In the genomic region with DNA sequence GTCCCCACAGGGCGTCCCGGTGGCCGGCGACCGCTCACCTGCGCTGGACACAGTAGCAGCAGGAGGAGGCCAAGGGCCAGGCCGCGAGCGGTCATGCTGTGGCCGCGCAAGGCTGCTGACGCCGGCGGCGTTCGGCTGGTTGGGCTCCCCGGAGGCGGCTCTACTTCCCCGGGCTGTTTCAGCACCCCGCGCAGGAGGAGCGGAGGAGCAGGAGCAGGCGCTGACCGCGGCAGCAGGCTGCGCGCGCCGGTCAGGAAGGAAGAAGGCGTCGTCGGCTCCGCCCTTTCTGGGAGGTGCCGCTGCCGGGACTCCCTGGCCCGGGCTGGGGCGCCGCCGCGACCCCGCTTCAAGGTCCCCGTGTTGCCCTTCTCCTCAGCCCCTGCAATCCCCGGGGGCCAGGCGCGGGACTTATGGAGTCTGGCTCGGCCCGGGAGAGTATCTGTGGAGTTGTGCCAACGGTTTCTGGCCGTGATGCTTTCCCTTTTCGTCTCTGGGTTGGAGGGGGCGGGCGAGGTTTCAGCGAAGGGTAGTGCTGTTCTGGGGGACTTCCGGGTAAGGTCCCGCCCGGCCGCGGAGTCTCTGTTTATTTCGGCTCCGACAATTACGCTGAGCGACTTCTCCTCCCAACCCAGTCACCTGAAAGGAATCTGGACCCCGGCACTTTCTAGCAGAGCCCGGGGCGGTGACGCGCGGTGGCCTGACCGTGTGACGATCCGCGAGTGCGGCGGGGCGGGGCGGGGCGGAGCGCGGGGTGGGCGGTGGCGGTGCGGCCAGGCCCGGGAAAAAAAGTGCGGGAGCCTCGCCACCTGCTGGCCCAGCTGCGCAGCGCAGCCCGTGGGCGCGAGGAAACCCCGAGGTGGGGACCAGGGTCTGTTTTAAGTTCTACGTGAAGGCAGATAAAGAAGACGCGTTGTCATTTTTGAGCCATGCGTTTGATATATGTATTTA, we compare ENCODE assay signal across 1 cellular context.
A peak's percentile ranks its signal among the peaks of the same experiment; 100 is the strongest.
TF ChIP-seq lines count a peak whose summit lies in the region.

A gene (minus strand): TSS at position 258 of the 948 bp plus-strand sequence. CDS start 163 bp downstream, at position 95.

TF ChIP-seq in HepG2, 621 proteins besides CTCF, POLR2A, EP300 and RAD21 (continued from another document and continues in another):
- TF ChIP-seq, protein P1, sequence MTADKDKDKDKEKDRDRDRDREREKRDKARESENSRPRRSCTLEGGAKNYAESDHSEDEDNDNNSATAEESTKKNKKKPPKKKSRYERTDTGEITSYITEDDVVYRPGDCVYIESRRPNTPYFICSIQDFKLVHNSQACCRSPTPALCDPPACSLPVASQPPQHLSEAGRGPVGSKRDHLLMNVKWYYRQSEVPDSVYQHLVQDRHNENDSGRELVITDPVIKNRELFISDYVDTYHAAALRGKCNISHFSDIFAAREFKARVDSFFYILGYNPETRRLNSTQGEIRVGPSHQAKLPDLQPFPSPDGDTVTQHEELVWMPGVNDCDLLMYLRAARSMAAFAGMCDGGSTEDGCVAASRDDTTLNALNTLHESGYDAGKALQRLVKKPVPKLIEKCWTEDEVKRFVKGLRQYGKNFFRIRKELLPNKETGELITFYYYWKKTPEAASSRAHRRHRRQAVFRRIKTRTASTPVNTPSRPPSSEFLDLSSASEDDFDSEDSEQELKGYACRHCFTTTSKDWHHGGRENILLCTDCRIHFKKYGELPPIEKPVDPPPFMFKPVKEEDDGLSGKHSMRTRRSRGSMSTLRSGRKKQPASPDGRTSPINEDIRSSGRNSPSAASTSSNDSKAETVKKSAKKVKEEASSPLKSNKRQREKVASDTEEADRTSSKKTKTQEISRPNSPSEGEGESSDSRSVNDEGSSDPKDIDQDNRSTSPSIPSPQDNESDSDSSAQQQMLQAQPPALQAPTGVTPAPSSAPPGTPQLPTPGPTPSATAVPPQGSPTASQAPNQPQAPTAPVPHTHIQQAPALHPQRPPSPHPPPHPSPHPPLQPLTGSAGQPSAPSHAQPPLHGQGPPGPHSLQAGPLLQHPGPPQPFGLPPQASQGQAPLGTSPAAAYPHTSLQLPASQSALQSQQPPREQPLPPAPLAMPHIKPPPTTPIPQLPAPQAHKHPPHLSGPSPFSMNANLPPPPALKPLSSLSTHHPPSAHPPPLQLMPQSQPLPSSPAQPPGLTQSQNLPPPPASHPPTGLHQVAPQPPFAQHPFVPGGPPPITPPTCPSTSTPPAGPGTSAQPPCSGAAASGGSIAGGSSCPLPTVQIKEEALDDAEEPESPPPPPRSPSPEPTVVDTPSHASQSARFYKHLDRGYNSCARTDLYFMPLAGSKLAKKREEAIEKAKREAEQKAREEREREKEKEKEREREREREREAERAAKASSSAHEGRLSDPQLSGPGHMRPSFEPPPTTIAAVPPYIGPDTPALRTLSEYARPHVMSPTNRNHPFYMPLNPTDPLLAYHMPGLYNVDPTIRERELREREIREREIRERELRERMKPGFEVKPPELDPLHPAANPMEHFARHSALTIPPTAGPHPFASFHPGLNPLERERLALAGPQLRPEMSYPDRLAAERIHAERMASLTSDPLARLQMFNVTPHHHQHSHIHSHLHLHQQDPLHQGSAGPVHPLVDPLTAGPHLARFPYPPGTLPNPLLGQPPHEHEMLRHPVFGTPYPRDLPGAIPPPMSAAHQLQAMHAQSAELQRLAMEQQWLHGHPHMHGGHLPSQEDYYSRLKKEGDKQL (CRISPR knock-in tag; IDR thresholded peaks at IDR 0.05; ENCODE audit: low read depth): no peak
- TF ChIP-seq DPF2 (CRISPR knock-in tag; IDR thresholded peaks at IDR 0.05; ENCODE audit: borderline replicate concordance, low read depth) (no peak), GTF3A (CRISPR knock-in tag; conservative IDR thresholded peaks at IDR 0.05) (no peak), SAP130 (CRISPR knock-in tag; IDR thresholded peaks at IDR 0.05; ENCODE audit: low read depth) (peak; percentile 84), RBM39 (IDR thresholded peaks at IDR 0.05; ENCODE audit: low read depth, low read length, poor library complexity, severe bottlenecking) (peak; percentile 93), PAF1 (CRISPR knock-in tag; IDR thresholded peaks at IDR 0.05) (no peak), SUZ12 (IDR thresholded peaks at IDR 0.05; ENCODE audit: low read depth, low read length) (no peak), ZSCAN29 (CRISPR knock-in tag; conservative IDR thresholded peaks at IDR 0.05) (0 out of 2 replicates have a peak, but pooled peaks have one; percentile 20), ZMYM3 (CRISPR knock-in tag; IDR thresholded peaks at IDR 0.05) (no peak), KDM6A (CRISPR knock-in tag; IDR thresholded peaks at IDR 0.05; ENCODE audit: low read depth) (no peak; the same call in 1 of the 2 replicates), MAFG (CRISPR knock-in tag; IDR thresholded peaks at IDR 0.05) (no peak), MATR3 (CRISPR knock-in tag; IDR thresholded peaks at IDR 0.05) (no peak), NCOR1 (IDR thresholded peaks at IDR 0.05; ENCODE audit: borderline replicate concordance, low read length) (peak; percentile 71; the same call in 1 of the 2 replicates), CREM (IDR thresholded peaks at IDR 0.05) (peak; percentile 60; the same call in 1 of the 2 replicates), CREM (CRISPR knock-in tag; IDR thresholded peaks at IDR 0.05) (no peak), ZNF350 (CRISPR knock-in tag; IDR thresholded peaks at IDR 0.05; ENCODE audit: borderline replicate concordance, low read depth) (peak; percentile 89), MIER2 (CRISPR knock-in tag; IDR thresholded peaks at IDR 0.05) (0 out of 2 replicates have a peak, but pooled peaks have one; percentile 20), ZNF780A (CRISPR knock-in tag; IDR thresholded peaks at IDR 0.05) (no peak), KMT2A (CRISPR knock-in tag; IDR thresholded peaks at IDR 0.05) (peak; percentile 40), ZNF225 (CRISPR knock-in tag; IDR thresholded peaks at IDR 0.05) (no peak), ZBTB8A (CRISPR knock-in tag; IDR thresholded peaks at IDR 0.05; ENCODE audit: borderline replicate concordance, low read depth) (no peak), ZNF317 (CRISPR knock-in tag; IDR thresholded peaks at IDR 0.05) (peak; percentile 62; the same call in 1 of the 2 replicates), MBD4 (IDR thresholded peaks at IDR 0.05; ENCODE audit: borderline replicate concordance, low read length) (no peak), RBFOX2 (IDR thresholded peaks at IDR 0.05; ENCODE audit: low read depth, low read length) (peak; percentile 99), ZNF670 (CRISPR knock-in tag; IDR thresholded peaks at IDR 0.05; ENCODE audit: borderline replicate concordance) (no peak), STAT5B (CRISPR knock-in tag; IDR thresholded peaks at IDR 0.05) (no peak; the same call in 1 of the 2 replicates), HNRNPUL1 (IDR thresholded peaks at IDR 0.05; ENCODE audit: low read depth, low read length) (no peak), RXRB (CRISPR knock-in tag; IDR thresholded peaks at IDR 0.05; ENCODE audit: borderline replicate concordance) (peak; percentile 16; the same call in 1 of the 2 replicates), GPN1 (CRISPR knock-in tag; IDR thresholded peaks at IDR 0.05; ENCODE audit: borderline replicate concordance) (no peak), PLRG1 (conservative IDR thresholded peaks at IDR 0.05) (no peak), U2AF2 (IDR thresholded peaks at IDR 0.05; ENCODE audit: low read depth, low read length) (no peak), RAD51 (IDR thresholded peaks at IDR 0.05; ENCODE audit: borderline replicate concordance) (no peak), ATF1 (CRISPR knock-in tag; IDR thresholded peaks at IDR 0.05) (no peak), ZNF605 (CRISPR knock-in tag; IDR thresholded peaks at IDR 0.05) (peak; percentile 87)
- TF ChIP-seq, protein P2, sequence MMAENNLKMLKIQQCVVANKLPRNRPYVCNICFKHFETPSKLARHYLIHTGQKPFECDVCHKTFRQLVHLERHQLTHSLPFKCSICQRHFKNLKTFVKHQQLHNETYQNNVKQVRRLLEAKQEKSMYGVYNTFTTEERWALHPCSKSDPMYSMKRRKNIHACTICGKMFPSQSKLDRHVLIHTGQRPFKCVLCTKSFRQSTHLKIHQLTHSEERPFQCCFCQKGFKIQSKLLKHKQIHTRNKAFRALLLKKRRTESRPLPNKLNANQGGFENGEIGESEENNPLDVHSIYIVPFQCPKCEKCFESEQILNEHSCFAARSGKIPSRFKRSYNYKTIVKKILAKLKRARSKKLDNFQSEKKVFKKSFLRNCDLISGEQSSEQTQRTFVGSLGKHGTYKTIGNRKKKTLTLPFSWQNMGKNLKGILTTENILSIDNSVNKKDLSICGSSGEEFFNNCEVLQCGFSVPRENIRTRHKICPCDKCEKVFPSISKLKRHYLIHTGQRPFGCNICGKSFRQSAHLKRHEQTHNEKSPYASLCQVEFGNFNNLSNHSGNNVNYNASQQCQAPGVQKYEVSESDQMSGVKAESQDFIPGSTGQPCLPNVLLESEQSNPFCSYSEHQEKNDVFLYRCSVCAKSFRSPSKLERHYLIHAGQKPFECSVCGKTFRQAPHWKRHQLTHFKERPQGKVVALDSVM (CRISPR knock-in tag; IDR thresholded peaks at IDR 0.05): 0 out of 2 replicates have a peak, but pooled peaks have one; percentile 43
- TF ChIP-seq, protein P3, sequence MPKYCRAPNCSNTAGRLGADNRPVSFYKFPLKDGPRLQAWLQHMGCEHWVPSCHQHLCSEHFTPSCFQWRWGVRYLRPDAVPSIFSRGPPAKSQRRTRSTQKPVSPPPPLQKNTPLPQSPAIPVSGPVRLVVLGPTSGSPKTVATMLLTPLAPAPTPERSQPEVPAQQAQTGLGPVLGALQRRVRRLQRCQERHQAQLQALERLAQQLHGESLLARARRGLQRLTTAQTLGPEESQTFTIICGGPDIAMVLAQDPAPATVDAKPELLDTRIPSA (CRISPR knock-in tag; IDR thresholded peaks at IDR 0.05; ENCODE audit: borderline replicate concordance): no peak
- TF ChIP-seq, protein P4, sequence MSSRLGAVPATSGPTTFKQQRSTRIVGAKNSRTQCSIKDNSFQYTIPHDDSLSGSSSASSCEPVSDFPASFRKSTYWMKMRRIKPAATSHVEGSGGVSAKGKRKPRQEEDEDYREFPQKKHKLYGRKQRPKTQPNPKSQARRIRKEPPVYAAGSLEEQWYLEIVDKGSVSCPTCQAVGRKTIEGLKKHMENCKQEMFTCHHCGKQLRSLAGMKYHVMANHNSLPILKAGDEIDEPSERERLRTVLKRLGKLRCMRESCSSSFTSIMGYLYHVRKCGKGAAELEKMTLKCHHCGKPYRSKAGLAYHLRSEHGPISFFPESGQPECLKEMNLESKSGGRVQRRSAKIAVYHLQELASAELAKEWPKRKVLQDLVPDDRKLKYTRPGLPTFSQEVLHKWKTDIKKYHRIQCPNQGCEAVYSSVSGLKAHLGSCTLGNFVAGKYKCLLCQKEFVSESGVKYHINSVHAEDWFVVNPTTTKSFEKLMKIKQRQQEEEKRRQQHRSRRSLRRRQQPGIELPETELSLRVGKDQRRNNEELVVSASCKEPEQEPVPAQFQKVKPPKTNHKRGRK (CRISPR knock-in tag; IDR thresholded peaks at IDR 0.05): no peak
- TF ChIP-seq, protein P5, sequence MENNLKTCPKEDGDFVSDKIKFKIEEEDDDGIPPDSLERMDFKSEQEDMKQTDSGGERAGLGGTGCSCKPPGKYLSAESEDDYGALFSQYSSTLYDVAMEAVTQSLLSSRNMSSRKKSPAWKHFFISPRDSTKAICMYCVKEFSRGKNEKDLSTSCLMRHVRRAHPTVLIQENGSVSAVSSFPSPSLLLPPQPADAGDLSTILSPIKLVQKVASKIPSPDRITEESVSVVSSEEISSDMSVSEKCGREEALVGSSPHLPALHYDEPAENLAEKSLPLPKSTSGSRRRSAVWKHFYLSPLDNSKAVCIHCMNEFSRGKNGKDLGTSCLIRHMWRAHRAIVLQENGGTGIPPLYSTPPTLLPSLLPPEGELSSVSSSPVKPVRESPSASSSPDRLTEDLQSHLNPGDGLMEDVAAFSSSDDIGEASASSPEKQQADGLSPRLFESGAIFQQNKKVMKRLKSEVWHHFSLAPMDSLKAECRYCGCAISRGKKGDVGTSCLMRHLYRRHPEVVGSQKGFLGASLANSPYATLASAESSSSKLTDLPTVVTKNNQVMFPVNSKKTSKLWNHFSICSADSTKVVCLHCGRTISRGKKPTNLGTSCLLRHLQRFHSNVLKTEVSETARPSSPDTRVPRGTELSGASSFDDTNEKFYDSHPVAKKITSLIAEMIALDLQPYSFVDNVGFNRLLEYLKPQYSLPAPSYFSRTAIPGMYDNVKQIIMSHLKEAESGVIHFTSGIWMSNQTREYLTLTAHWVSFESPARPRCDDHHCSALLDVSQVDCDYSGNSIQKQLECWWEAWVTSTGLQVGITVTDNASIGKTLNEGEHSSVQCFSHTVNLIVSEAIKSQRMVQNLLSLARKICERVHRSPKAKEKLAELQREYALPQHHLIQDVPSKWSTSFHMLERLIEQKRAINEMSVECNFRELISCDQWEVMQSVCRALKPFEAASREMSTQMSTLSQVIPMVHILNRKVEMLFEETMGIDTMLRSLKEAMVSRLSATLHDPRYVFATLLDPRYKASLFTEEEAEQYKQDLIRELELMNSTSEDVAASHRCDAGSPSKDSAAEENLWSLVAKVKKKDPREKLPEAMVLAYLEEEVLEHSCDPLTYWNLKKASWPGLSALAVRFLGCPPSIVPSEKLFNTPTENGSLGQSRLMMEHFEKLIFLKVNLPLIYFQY (CRISPR knock-in tag; IDR thresholded peaks at IDR 0.05; ENCODE audit: borderline replicate concordance): peak; percentile 77; the same call in 1 of the 2 replicates
- TF ChIP-seq, protein P6, sequence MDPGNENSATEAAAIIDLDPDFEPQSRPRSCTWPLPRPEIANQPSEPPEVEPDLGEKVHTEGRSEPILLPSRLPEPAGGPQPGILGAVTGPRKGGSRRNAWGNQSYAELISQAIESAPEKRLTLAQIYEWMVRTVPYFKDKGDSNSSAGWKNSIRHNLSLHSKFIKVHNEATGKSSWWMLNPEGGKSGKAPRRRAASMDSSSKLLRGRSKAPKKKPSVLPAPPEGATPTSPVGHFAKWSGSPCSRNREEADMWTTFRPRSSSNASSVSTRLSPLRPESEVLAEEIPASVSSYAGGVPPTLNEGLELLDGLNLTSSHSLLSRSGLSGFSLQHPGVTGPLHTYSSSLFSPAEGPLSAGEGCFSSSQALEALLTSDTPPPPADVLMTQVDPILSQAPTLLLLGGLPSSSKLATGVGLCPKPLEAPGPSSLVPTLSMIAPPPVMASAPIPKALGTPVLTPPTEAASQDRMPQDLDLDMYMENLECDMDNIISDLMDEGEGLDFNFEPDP (CRISPR knock-in tag; conservative IDR thresholded peaks at IDR 0.05): 0 out of 2 replicates have a peak, but pooled peaks have one; percentile 17
- TF ChIP-seq, protein P7, sequence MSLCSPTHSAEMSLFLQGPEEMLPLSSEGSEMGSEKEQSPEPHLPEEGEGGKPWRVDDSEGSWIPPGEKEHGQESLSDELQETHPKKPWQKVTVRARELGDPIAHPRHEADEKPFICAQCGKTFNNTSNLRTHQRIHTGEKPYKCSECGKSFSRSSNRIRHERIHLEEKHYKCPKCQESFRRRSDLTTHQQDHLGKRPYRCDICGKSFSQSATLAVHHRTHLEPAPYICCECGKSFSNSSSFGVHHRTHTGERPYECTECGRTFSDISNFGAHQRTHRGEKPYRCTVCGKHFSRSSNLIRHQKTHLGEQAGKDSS (CRISPR knock-in tag; IDR thresholded peaks at IDR 0.05; ENCODE audit: borderline replicate concordance, low read depth): no peak
- TF ChIP-seq, protein P8, sequence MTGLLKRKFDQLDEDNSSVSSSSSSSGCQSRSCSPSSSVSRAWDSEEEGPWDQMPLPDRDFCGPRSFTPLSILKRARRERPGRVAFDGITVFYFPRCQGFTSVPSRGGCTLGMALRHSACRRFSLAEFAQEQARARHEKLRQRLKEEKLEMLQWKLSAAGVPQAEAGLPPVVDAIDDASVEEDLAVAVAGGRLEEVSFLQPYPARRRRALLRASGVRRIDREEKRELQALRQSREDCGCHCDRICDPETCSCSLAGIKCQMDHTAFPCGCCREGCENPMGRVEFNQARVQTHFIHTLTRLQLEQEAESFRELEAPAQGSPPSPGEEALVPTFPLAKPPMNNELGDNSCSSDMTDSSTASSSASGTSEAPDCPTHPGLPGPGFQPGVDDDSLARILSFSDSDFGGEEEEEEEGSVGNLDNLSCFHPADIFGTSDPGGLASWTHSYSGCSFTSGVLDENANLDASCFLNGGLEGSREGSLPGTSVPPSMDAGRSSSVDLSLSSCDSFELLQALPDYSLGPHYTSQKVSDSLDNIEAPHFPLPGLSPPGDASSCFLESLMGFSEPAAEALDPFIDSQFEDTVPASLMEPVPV (CRISPR knock-in tag; IDR thresholded peaks at IDR 0.05): no peak
